Comparison of ENCODE assay signal across 1 cellular context in the genomic region with DNA sequence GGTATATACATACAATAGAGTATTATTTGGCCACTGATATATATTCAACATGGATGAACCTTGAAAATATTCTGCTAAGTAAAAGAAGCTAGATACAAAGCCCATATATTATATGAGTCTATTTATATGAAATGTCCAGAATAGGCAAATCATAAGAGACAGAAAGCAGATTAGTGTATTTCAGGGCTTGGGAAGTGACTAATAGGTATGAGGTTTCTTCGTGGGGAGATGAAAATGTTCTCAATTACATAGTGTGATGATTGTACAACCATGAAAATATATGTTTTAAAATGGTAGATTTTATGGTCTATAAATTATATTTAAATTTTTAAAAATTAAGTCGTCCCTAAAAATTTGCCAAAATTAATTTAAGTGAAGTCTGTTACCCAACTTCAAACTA.
TF ChIP-seq lines count a peak whose summit lies in the region.

No MANE protein-coding gene starts in this region.

TF ChIP-seq in WTC11, 78 proteins besides CTCF, POLR2A, EP300 and RAD21:
- TF ChIP-seq, protein P1, sequence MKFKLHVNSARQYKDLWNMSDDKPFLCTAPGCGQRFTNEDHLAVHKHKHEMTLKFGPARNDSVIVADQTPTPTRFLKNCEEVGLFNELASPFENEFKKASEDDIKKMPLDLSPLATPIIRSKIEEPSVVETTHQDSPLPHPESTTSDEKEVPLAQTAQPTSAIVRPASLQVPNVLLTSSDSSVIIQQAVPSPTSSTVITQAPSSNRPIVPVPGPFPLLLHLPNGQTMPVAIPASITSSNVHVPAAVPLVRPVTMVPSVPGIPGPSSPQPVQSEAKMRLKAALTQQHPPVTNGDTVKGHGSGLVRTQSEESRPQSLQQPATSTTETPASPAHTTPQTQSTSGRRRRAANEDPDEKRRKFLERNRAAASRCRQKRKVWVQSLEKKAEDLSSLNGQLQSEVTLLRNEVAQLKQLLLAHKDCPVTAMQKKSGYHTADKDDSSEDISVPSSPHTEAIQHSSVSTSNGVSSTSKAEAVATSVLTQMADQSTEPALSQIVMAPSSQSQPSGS (CRISPR knock-in tag; IDR thresholded peaks at IDR 0.05; ENCODE audit: borderline replicate concordance, low read depth) = no peak
- no peak for TF ChIP-seq RELA (CRISPR knock-in tag; IDR thresholded peaks at IDR 0.05; ENCODE audit: borderline replicate concordance)
- no peak for TF ChIP-seq ZNF219 (CRISPR knock-in tag; IDR thresholded peaks at IDR 0.05; ENCODE audit: borderline replicate concordance)
